8 cellular contexts compared by ENCODE assay signal in genomic region chr3:197151562-197151961, GRCh38.
DNase-seq lines count a peak whose midpoint lies in the region; ATAC-seq and TF ChIP-seq lines count a peak whose summit lies in the region.

No MANE protein-coding gene starts in this region.

- no peaks in the 10 kb centered on the region for H3K79me2 ChIP-seq in OCI-LY7 (ENCODE audit: insufficient read depth, low read depth, low read length)

- intact Hi-C loops in left ventricle myocardium superior (cut with micrococcal nuclease), result no loop called here
- intact Hi-C loops in OCI-LY7 (cut with micrococcal nuclease; ENCODE audit: unreplicated experiment), result no loop called here

- H3K4me3 ChIP-seq in AG09309 (ENCODE audit: control insufficient read depth, low read depth, low read length), result no peak overlapping the region
- no peak overlapping the region for H3K4me3 ChIP-seq in OCI-LY7 (ENCODE audit: low read depth, low read length, poor library complexity, severe bottlenecking)

- peaks cover 3 to 20% (median 17%) of the 10 kb centered on the region in 6 donors for H3K9me3 Mint-ChIP-seq in immature natural killer cell

- peaks cover 49% of the 10 kb centered on the region for H3K36me3 ChIP-seq in OCI-LY7 (ENCODE audit: insufficient read depth, low read length)

- no peaks in the 10 kb centered on the region for H4K20me1 ChIP-seq in OCI-LY7 (ENCODE audit: insufficient read depth, low read length)

- peaks cover 22% of the 10 kb centered on the region; the same call in 1 of the 2 replicates for H3K9me3 ChIP-seq in OCI-LY7 (ENCODE audit: low read length)

- H3K4me3 Mint-ChIP-seq in immature natural killer cell, result no peak overlapping the region

- POLR2A ChIA-PET in OCI-LY7 (lab: Charles Lee), result interaction anchor here (0.5 to 0.8 kb wide), 2 partner anchors 32 to 253 kb away, joined by 3 read pairs; no protein-coding TSS in a partner anchor

- no peaks in the 10 kb centered on the region for H3K9me2 ChIP-seq in OCI-LY7 (ENCODE audit: insufficient read depth, low read length)

- no peak overlapping the region for H3K27ac Mint-ChIP-seq in immature natural killer cell

- no peak for TF ChIP-seq CTCF in AG09309 (IDR thresholded peaks at IDR 0.05; ENCODE audit: control insufficient read depth, insufficient read depth, low read depth, low read length, missing control alignments)
- no peak for TF ChIP-seq CTCF in OCI-LY7 (conservative IDR thresholded peaks at IDR 0.05; ENCODE audit: low read length)

- no peaks in the 10 kb centered on the region for H3K27me3 Mint-ChIP-seq in immature natural killer cell (ENCODE audit: low read depth in 3 of 3)

- H3K36me3 Mint-ChIP-seq in immature natural killer cell, result peaks cover 21 to 33% (median 30%) of the 10 kb centered on the region in 3 donors

- H3K4me1 Mint-ChIP-seq in immature natural killer cell, result peaks cover 2 to 27% of the 10 kb centered on the region in 2 donors

- CTCF ChIA-PET in OCI-LY7 (lab: Charles Lee; ENCODE audit: unreplicated experiment), result no interaction called here

- no peak overlapping the region for H3K4me2 ChIP-seq in OCI-LY7 (ENCODE audit: low read length)

- no peak overlapping the region for H3K27ac ChIP-seq in OCI-LY7 (ENCODE audit: low read depth, low read length, poor library complexity, severe bottlenecking)

- H3K4me1 ChIP-seq in OCI-LY7 (ENCODE audit: insufficient read depth, low read length, poor library complexity, severe bottlenecking), result no peaks in the 10 kb centered on the region

- ATAC-seq in left ventricle myocardium superior (peak; percentile 83), HG03095 (IDR thresholded peaks at IDR 0.05; ENCODE audit: unreplicated experiment) (no peak), GM21576 (IDR thresholded peaks at IDR 0.05; ENCODE audit: unreplicated experiment) (no peak)

- no TSS peak for BruUV-seq in OCI-LY7 (replicated peaks; lab: Mats Ljungman, UMichigan)

- no peak overlapping the region for H2AFZ ChIP-seq in OCI-LY7 (ENCODE audit: low read length)

- DNase-seq in AG09309 (ENCODE audit: low read depth), result peak; percentile 52
- peak; percentile 33 for DNase-seq in HT-29 (ENCODE audit: low spot score)
- DNase-seq in SK-MEL-5 (ENCODE audit: low read depth, low spot score), result peak; percentile 19
- DNase-seq in left ventricle myocardium superior, result no peak
- no peak for DNase-seq in immature natural killer cell
- DNase-seq in OCI-LY7 (ENCODE audit: low spot score), result no peak

- in situ Hi-C loops in SK-MEL-5 (cut with HindIII; ENCODE audit: low pct_unique_long_range_greater_than_20kb, low sequenced_read_pairs), result no loop called here

Comparison
In these comparisons a context has a peak if more than half of its experiments do, and no peak if none do; other contexts are left out.
1. DNase-seq: peak in AG09309 (single experiment), HT-29 (single experiment) and SK-MEL-5 (single experiment); none in left ventricle myocardium superior (single experiment), immature natural killer cell (0 of 3) and OCI-LY7 (single experiment).